ENCODE assay signal across 11 cellular contexts in the genomic region with DNA sequence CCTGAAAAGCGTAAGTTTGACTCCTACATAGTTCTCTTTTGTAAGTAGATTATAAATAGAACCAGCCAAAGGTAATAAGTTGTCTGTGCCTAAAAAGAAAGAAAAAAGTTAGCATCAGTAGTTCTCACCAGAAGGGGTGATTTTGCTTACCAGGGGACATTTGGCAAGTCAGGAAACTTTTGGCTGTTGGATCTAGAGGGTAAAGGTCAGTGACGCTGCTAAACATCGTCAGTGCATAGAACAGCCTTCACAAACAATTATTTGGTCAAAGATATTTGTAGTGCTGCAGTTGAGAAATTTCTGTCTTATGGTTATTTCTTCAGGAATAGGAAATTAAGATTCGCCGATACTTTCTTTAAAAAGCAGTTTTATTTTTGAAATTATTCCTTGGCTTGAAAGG. TPM values are rescaled to one million over a fixed set of nuclear protein-coding genes. Genes with fewer than 3 reads are reported as not detected.
DNase-seq lines count a peak whose midpoint lies in the region; ATAC-seq and TF ChIP-seq lines count a peak whose summit lies in the region.
"Had no signal": no experiment of that assay in that cellular context is flagged by ENCODE, and none has a peak within 500 bp of the region (broad histone marks: within the 10 kb centered on the region; RNA-seq: fewer than 3 reads in every experiment).

No MANE protein-coding gene starts in this region.

- intact Hi-C loops in breast epithelium (cut with DNase I; ENCODE audit: low total_unique reads) = loop anchor here (10.0 kb wide), 1 partner anchor 155 kb away; a partner anchor contains a TSS

- H3K4me2 ChIP-seq in BLaER1 = peak overlapping the region; percentile 89

- DNase-seq in HL-60 (ENCODE audit: low read depth in 1 of 2, low spot score in 1 of 2) (no peak), breast epithelium (ENCODE audit: low spot score in 2 of 2) (no peak), nephron progenitor cell (no peak), NCI-H524 treated with DMSO at 0.1 percent for 48 hours (lab: John Stamatoyannopoulos, UW) (no peak), anterior cingulate cortex (lab: John Stamatoyannopoulos, UW) (no peak), A172 (ENCODE audit: low spot score) (no peak)
- DNase-seq: amygdala; stimulated activated CD4-positive, alpha-beta T cell treated with anti-CD3 and anti-CD28 coated beads, Interleukin-1b, Interleukin-23, amount 100 ng/mL, for 48 hours; T-cell had no signal

- no peaks in the 10 kb centered on the region for H3K9me3 Mint-ChIP-seq in nephron progenitor cell
- H3K9me3 Mint-ChIP-seq: T-cell had no signal

- H3K4me3 Mint-ChIP-seq in nephron progenitor cell = no peak overlapping the region

- ATAC-seq in GM19328 (IDR thresholded peaks at IDR 0.05; ENCODE audit: unreplicated experiment) = no peak
- ATAC-seq: T-cell had no signal

- H3K4me3 ChIP-seq in BLaER1 = peak overlapping the region; percentile 81
- peak overlapping the region; percentile 73 for H3K4me3 ChIP-seq in HL-60 (replicated peaks; ENCODE audit: insufficient read depth, low read length)
- peak overlapping the region in 2 of 3 donors; percentile 78 to 86 for H3K4me3 ChIP-seq in breast epithelium

- H4K20me1 ChIP-seq in BLaER1 = peaks cover 45% of the 10 kb centered on the region

- no peak overlapping the region for H3K27ac ChIP-seq in BLaER1
- H3K27ac ChIP-seq in HL-60 (replicated peaks) = 0 out of 2 replicates have a peak overlapping the region, but pooled peaks have one; percentile 9
- peak overlapping the region in 1 of 2 donors; percentile 100 for H3K27ac ChIP-seq in breast epithelium

- H3K36me3 ChIP-seq in BLaER1 (peaks cover 29% of the 10 kb centered on the region), breast epithelium (no peaks in the 10 kb centered on the region)

- peak overlapping the region; percentile 84; the same call in 1 of the 2 replicates for H3K9ac ChIP-seq in BLaER1

- no peaks in the 10 kb centered on the region for H3K27me3 Mint-ChIP-seq in nephron progenitor cell (ENCODE audit: low read depth, poor library complexity)
- H3K27me3 Mint-ChIP-seq: T-cell had no signal

- H3K27me3 ChIP-seq in BLaER1 = no peaks in the 10 kb centered on the region
- H3K27me3 ChIP-seq in HL-60 (ENCODE audit: insufficient read depth, poor library complexity, severe bottlenecking) = no peaks in the 10 kb centered on the region
- H3K27me3 ChIP-seq in breast epithelium = no peaks in the 10 kb centered on the region

- H3K27ac Mint-ChIP-seq in nephron progenitor cell = peak overlapping the region; percentile 30

- H3K36me3 Mint-ChIP-seq in nephron progenitor cell (ENCODE audit: low read depth) = peaks cover 27% of the 10 kb centered on the region

- peaks cover 35% of the 10 kb centered on the region for H3K4me1 ChIP-seq in BLaER1
- peaks cover 0 to 6% of the 10 kb centered on the region in 2 donors for H3K4me1 ChIP-seq in breast epithelium

- H3K9me3 ChIP-seq in BLaER1 (no peaks in the 10 kb centered on the region), breast epithelium (no peaks in the 10 kb centered on the region)

- no peak for TF ChIP-seq POLR2A in breast epithelium (IDR thresholded peaks at IDR 0.05)

- H3K4me1 Mint-ChIP-seq in nephron progenitor cell = peaks cover 9% of the 10 kb centered on the region

- TF ChIP-seq CTCF in HL-60 (IDR thresholded peaks at IDR 0.05; ENCODE audit: insufficient read depth, low read length) = no peak
- no peak for TF ChIP-seq CTCF in breast epithelium (IDR thresholded peaks at IDR 0.05)
- no peak for TF ChIP-seq CTCF in nephron progenitor cell (IDR thresholded peaks at IDR 0.05)

RNA-seq across cellular contexts. Expression of a gene that starts 2.0 kb away (rescaled TPM):
- total RNA-seq in breast epithelium = 10 to 100 TPM; 27.8 to 40.0 (median 28.2) TPM
- 16.8 and 17.0 TPM in 2 replicates for total RNA-seq in A172 (2014; rRNA removed; shearing (Covaris generic))
